ENCODE assay signal across 11 cellular contexts in the genomic region with DNA sequence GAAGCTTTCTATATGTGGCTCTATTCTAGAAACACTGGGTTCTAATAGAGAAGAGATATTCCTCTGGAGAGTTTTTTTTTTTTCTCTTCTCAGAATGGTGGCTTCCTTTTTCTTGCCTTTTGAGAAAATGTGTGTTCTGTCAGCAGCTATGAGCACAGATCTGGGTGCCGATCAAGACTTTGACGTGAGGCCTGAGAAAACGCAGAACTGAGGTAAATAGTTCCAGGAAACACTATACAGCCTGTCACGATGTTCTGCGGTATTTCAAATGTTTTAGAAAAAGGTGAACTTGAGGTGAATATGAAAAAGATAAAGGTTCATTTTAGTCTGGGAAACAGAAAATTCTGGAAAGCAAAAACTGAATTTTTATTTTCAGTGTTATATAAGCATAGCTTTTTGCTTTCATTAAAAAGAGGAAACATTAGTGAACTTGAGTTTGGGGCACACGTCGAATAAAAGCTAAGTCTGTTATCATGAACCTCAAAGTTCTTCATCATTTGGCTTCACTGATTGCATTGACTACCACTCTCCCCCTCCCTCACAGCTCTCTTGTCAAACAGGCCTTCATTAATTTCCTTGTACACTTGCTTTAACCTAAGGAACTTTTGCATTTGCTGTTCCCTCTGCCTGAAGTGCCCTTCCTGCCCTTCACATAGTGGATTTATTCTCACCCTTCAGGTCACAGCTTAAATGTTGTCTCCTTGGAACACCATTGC.
A peak's percentile ranks its signal among the peaks of the same experiment; 100 is the strongest.
DNase-seq lines count a peak whose midpoint lies in the region; ATAC-seq and TF ChIP-seq lines count a peak whose summit lies in the region.
"Had no signal": no experiment of that assay in that cellular context is flagged by ENCODE, and none has a peak within 500 bp of the region (broad histone marks: within the 10 kb centered on the region; RNA-seq: fewer than 3 reads in every experiment).

No MANE protein-coding gene starts in this region.

- dilution Hi-C loops in IMR-90 (cut with HindIII; ENCODE audit: low sequenced_read_pairs, unreplicated experiment), result no loop called here

- H3K18ac ChIP-seq in IMR-90 (ENCODE audit: low read depth, low read length), result peak overlapping the region; percentile 60; the same call in 1 of the 2 replicates

- H3K4me2 ChIP-seq in IMR-90 (ENCODE audit: low read depth, low read length) (no peak overlapping the region), Karpas-422 (ENCODE audit: low read depth, low read length, poor library complexity, severe bottlenecking) (no peak overlapping the region)

- no peak overlapping the region for H4K5ac ChIP-seq in IMR-90 (ENCODE audit: low read depth, low read length)

- H2BK5ac ChIP-seq in IMR-90 (ENCODE audit: low read depth, low read length, poor library complexity, severe bottlenecking), result no peak overlapping the region

- H4K20me1 ChIP-seq in IMR-90 (ENCODE audit: insufficient read depth, low read length), result no peaks in the 10 kb centered on the region
- no peaks in the 10 kb centered on the region for H4K20me1 ChIP-seq in Karpas-422 (ENCODE audit: insufficient read depth, low read depth, low read length)

- H3K23ac ChIP-seq in IMR-90 (ENCODE audit: low read depth, low read length), result peak overlapping the region; percentile 10; the same call in 1 of the 2 replicates

- no CpG with 5 or more reads among the region's 7 CpGs for WGBS in IMR-90 (ENCODE audit: extremely low coverage in 2 of 2, insufficient read length in 1 of 2), 2 experiments

- H2BK20ac ChIP-seq in IMR-90 (ENCODE audit: low read depth, low read length), result no peak overlapping the region

- H3K36me3 ChIP-seq in IMR-90 (ENCODE audit: control insufficient read depth, insufficient read depth, low read length), result no peaks in the 10 kb centered on the region
- H3K36me3 ChIP-seq in Karpas-422 (ENCODE audit: insufficient read depth, low read length), result no peaks in the 10 kb centered on the region
- H3K36me3 ChIP-seq: HAP-1 had no signal

- H3K27ac Mint-ChIP-seq in activated naive CD8-positive, alpha-beta T cell treated with anti-CD3 and anti-CD28 coated beads, Interleukin-2, amount 50 U/mL, for 24 hours, result peak overlapping the region; percentile 66

- ATAC-seq in IMR-90 (ENCODE audit: low read depth), result no peak
- peak; percentile 87 for ATAC-seq in activated naive CD8-positive, alpha-beta T cell treated with anti-CD3 and anti-CD28 coated beads, Interleukin-2, amount 50 U/mL, for 24 hours

- peak overlapping the region; percentile 1; the same call in 1 of the 2 replicates for H4K91ac ChIP-seq in IMR-90 (ENCODE audit: insufficient read depth, low read depth, low read length)

- peaks cover 3% of the 10 kb centered on the region for H3K36me3 Mint-ChIP-seq in activated naive CD8-positive, alpha-beta T cell treated with anti-CD3 and anti-CD28 coated beads, Interleukin-2, amount 50 U/mL, for 24 hours (ENCODE audit: low read depth)

- TF ChIP-seq CTCF in IMR-90 (conservative IDR thresholded peaks at IDR 0.05; ENCODE audit: low read depth, low read length), result no peak

- DNase-seq in IMR-90 (no peak), HuH-7.5 (ENCODE audit: low spot score) (no peak), Karpas-422 (no peak), Kasumi-1 (lab: John Stamatoyannopoulos, UW) (no peak), GDM1 (lab: John Stamatoyannopoulos, UW) (no peak)
- DNase-seq in activated CD4-positive, alpha-beta T cell treated with anti-CD3 and anti-CD28 coated beads for 48 hours, result peak; percentile 51
- DNase-seq in activated naive CD8-positive, alpha-beta T cell treated with anti-CD3 and anti-CD28 coated beads, Interleukin-2, amount 50 U/mL, for 24 hours, result no peak
- peak; percentile 23 for DNase-seq in stimulated activated CD4-positive, alpha-beta T cell treated with anti-CD3 and anti-CD28 coated beads, Interleukin-4, amount 100 ng/mL, for 24 hours
- DNase-seq: NCI-H2081 had no signal

- H3K4ac ChIP-seq in IMR-90 (ENCODE audit: low read depth, low read length), result peak overlapping the region; percentile 52

- CTCF ChIA-PET in IMR-90 (lab: Yijun Ruan, JAX), result no interaction called here

- H3K9me1 ChIP-seq in IMR-90 (ENCODE audit: insufficient read depth, low read length), result 0 out of 2 replicates have a peak, but pooled peaks cover 4% of the 10 kb centered on the region

- H3K27ac ChIP-seq in IMR-90 (ENCODE audit: insufficient read depth, low read length) (no peak overlapping the region), Karpas-422 (ENCODE audit: low read length) (no peak overlapping the region)

- peak overlapping the region; percentile 27; the same call in 1 of the 2 replicates for H2AK5ac ChIP-seq in IMR-90 (ENCODE audit: low read depth, low read length)

- H3K4me1 ChIP-seq in IMR-90 (ENCODE audit: control insufficient read depth, insufficient read depth, low read length), result peaks cover 2% of the 10 kb centered on the region; the same call in 1 of the 2 replicates
- H3K4me1 ChIP-seq in Karpas-422 (ENCODE audit: low read length), result no peaks in the 10 kb centered on the region
- H3K4me1 ChIP-seq: HAP-1 had no signal

- no peaks in the 10 kb centered on the region for H3K27me3 Mint-ChIP-seq in activated naive CD8-positive, alpha-beta T cell treated with anti-CD3 and anti-CD28 coated beads, Interleukin-2, amount 50 U/mL, for 24 hours

- H3K9me3 Mint-ChIP-seq in activated naive CD8-positive, alpha-beta T cell treated with anti-CD3 and anti-CD28 coated beads, Interleukin-2, amount 50 U/mL, for 24 hours, result peaks cover 11% of the 10 kb centered on the region

- no peak overlapping the region for H3K4me3 ChIP-seq in IMR-90 (ENCODE audit: insufficient read depth, low read depth, low read length)
- no peak overlapping the region for H3K4me3 ChIP-seq in Karpas-422 (ENCODE audit: low read length)
- H3K4me3 ChIP-seq: HAP-1, lung had no signal

- H3K4me3 Mint-ChIP-seq in activated naive CD8-positive, alpha-beta T cell treated with anti-CD3 and anti-CD28 coated beads, Interleukin-2, amount 50 U/mL, for 24 hours, result peak overlapping the region; percentile 2

- TF ChIP-seq POLR2A in IMR-90 (IDR thresholded peaks at IDR 0.05; ENCODE audit: low read depth, low read length), result no peak

- no peak overlapping the region for H3K9ac ChIP-seq in IMR-90 (ENCODE audit: low read depth, low read length)
- no peak overlapping the region for H3K9ac ChIP-seq in Karpas-422 (ENCODE audit: low read length)

- H3K79me1 ChIP-seq in IMR-90 (ENCODE audit: low read depth in 1 of 2, low read length in 2 of 2), result no peaks in the 10 kb centered on the region

- H3K27me3 ChIP-seq in IMR-90 (ENCODE audit: control insufficient read depth, insufficient read depth, low read length) (no peaks in the 10 kb centered on the region), Karpas-422 (ENCODE audit: low read length) (no peaks in the 10 kb centered on the region)

- intact Hi-C loops in IMR-90 (cut with micrococcal nuclease), result no loop called here

- H2BK120ac ChIP-seq in IMR-90 (ENCODE audit: low read depth, low read length), result peak overlapping the region; percentile 41; the same call in 1 of the 2 replicates

- no peaks in the 10 kb centered on the region for H3K9me2 ChIP-seq in Karpas-422 (replicated peaks; ENCODE audit: insufficient read depth, low read length)

- H2BK15ac ChIP-seq in IMR-90 (ENCODE audit: low read depth, low read length), result peak overlapping the region; percentile 91; the same call in 2 of the 3 replicates

- H2AK9ac ChIP-seq in IMR-90 (replicated peaks; ENCODE audit: low read depth, low read length, poor library complexity), result no peak overlapping the region

- POLR2A ChIA-PET in IMR-90 (lab: Charles Lee; ENCODE audit: unreplicated experiment), result interaction anchor here (0.6 kb wide), 1 partner anchor 17 kb away, joined by 3 read pairs; no protein-coding TSS in a partner anchor

- BruUV-seq in IMR-90 (replicated peaks; lab: Mats Ljungman, UMichigan), result no TSS peak

- in situ Hi-C loops in IMR-90 (cut with MboI; ENCODE audit: low sequenced_read_pairs), result no loop called here

- no peak overlapping the region for H2AFZ ChIP-seq in IMR-90 (replicated peaks; ENCODE audit: low read length, poor library complexity)
- no peak overlapping the region for H2AFZ ChIP-seq in Karpas-422 (ENCODE audit: low read length)

- no peaks in the 10 kb centered on the region for H3K79me2 ChIP-seq in Karpas-422 (ENCODE audit: low read length)

- peaks cover 26% of the 10 kb centered on the region for H3K4me1 Mint-ChIP-seq in activated naive CD8-positive, alpha-beta T cell treated with anti-CD3 and anti-CD28 coated beads, Interleukin-2, amount 50 U/mL, for 24 hours

- H3K9me3 ChIP-seq in IMR-90 (ENCODE audit: control insufficient read depth, insufficient read depth, low read length) (no peaks in the 10 kb centered on the region), Karpas-422 (ENCODE audit: low read length) (no peaks in the 10 kb centered on the region)
- H3K9me3 ChIP-seq: HAP-1 had no signal

- peak overlapping the region; percentile 42 for H3K14ac ChIP-seq in IMR-90 (replicated peaks; ENCODE audit: low read depth, low read length)

- H3K56ac ChIP-seq in IMR-90 (ENCODE audit: extremely low read depth, insufficient read depth, low read length), result no peak overlapping the region

- peak overlapping the region in 1 of 2 experiments; percentile 11; a peak in 2 of 4 replicates for H4K8ac ChIP-seq in IMR-90 (ENCODE audit: low read depth in 2 of 2, low read length in 2 of 2)

- TF ChIP-seq RAD21 in IMR-90 (IDR thresholded peaks at IDR 0.05; ENCODE audit: low read length), result no peak

TF ChIP-seq in IMR-90, 13 proteins besides CTCF, POLR2A, EP300 and RAD21:
- TF ChIP-seq MAFK (IDR thresholded peaks at IDR 0.05; ENCODE audit: low read depth, low read length) (no peak), MXI1 (IDR thresholded peaks at IDR 0.05; ENCODE audit: borderline replicate concordance, low read depth, low read length) (no peak), CEBPB (IDR thresholded peaks at IDR 0.05; ENCODE audit: low read depth, low read length) (no peak)
- TF ChIP-seq, protein P1, sequence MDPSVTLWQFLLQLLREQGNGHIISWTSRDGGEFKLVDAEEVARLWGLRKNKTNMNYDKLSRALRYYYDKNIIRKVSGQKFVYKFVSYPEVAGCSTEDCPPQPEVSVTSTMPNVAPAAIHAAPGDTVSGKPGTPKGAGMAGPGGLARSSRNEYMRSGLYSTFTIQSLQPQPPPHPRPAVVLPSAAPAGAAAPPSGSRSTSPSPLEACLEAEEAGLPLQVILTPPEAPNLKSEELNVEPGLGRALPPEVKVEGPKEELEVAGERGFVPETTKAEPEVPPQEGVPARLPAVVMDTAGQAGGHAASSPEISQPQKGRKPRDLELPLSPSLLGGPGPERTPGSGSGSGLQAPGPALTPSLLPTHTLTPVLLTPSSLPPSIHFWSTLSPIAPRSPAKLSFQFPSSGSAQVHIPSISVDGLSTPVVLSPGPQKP (IDR thresholded peaks at IDR 0.05; ENCODE audit: borderline replicate concordance, low read depth, low read length), result no peak
TF ChIP-seq in IMR-90: peak in this region for 0.

Comparison
In these comparisons a context has a peak if more than half of its experiments do, and no peak if none do; other contexts are left out.
1. DNase-seq: peak in activated CD4-positive, alpha-beta T cell treated with anti-CD3 and anti-CD28 coated beads for 48 hours (single experiment) and stimulated activated CD4-positive, alpha-beta T cell treated with anti-CD3 and anti-CD28 coated beads, Interleukin-4, amount 100 ng/mL, for 24 hours (single experiment); none in IMR-90 (single experiment), activated naive CD8-positive, alpha-beta T cell treated with anti-CD3 and anti-CD28 coated beads, Interleukin-2, amount 50 U/mL, for 24 hours (single experiment), HuH-7.5 (single experiment), Karpas-422 (single experiment), Kasumi-1 (0 of 2) and GDM1 (single experiment).